ENCODE assay signal across 12 cellular contexts in the genomic region with DNA sequence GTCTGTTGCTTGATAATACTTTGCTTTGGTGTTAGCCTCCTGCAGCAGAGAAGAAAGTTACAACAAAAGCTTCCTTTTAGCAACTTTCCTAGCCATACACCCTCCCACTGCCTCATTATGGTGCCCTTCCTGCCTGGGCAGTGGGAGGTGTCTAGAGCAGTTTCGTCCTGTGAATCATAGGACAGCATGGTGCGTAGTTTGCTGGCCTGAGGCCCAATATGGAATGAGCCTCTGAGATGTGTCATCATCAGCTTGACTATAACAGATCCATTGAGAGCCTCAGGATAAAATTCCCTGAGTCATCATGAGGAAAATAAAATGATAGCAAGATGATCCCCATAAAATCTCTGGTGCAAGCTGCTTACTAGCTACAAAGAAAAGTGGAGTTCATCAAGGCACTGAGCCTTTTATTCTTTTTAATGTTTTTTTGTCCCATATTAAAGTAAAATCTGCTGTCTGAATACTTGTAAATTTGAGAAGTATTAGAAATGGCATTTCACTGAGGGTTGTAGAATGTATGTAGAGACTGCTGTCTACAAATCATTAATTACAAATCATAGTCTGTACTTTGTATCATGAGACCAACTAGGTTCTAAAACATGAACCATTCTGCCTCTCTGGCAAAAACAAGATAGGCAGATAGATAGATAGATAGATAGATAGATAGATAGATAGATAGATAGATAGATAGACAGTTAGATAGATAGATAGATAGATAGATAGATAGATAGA.
DNase-seq lines count a peak whose midpoint lies in the region; ATAC-seq, FAIRE-seq and TF ChIP-seq lines count a peak whose summit lies in the region.
"Had no signal": no experiment of that assay in that cellular context is flagged by ENCODE, and none has a peak within 500 bp of the region (broad histone marks: within the 10 kb centered on the region; RNA-seq: fewer than 3 reads in every experiment).

No MANE protein-coding gene starts in this region.

- H3K27ac ChIP-seq in mammary epithelial cell (ENCODE audit: insufficient read depth, low read depth, low read length), result peak overlapping the region; percentile 78
- H3K27ac ChIP-seq: KMS-11 had no signal

- H3K9me3 Mint-ChIP-seq in mesothelial cell of epicardium, result peaks cover 18% of the 10 kb centered on the region
- H3K9me3 Mint-ChIP-seq in stimulated activated naive B cell treated with anti-CD40 and anti-IgM and Interleukin-4, amounts not matched to agents 10 μg/mL and 1 μg/mL and 100 μg/mL, for 72 hours, result no peaks in the 10 kb centered on the region

- H2AFZ ChIP-seq in mammary epithelial cell (ENCODE audit: low read depth, low read length), result peak overlapping the region; percentile 57

- H3K27me3 Mint-ChIP-seq in mesothelial cell of epicardium (ENCODE audit: low read depth), result no peaks in the 10 kb centered on the region
- no peaks in the 10 kb centered on the region for H3K27me3 Mint-ChIP-seq in stimulated activated naive B cell treated with anti-CD40 and anti-IgM and Interleukin-4, amounts not matched to agents 10 μg/mL and 1 μg/mL and 100 μg/mL, for 72 hours
- H3K27me3 Mint-ChIP-seq: central memory CD8-positive, alpha-beta T cell had no signal

- peak overlapping the region; percentile 26 for H3K4me2 ChIP-seq in mammary epithelial cell (ENCODE audit: insufficient read depth, low read depth, low read length)
- H3K4me2 ChIP-seq: KMS-11 had no signal

- no peaks in the 10 kb centered on the region for H3K27me3 ChIP-seq in mammary epithelial cell (ENCODE audit: insufficient read depth, low read length)

- H3K36me3 ChIP-seq in mammary epithelial cell (ENCODE audit: insufficient read depth, low read length), result no peaks in the 10 kb centered on the region

- no peak overlapping the region for H3K4me3 Mint-ChIP-seq in mesothelial cell of epicardium
- H3K4me3 Mint-ChIP-seq in stimulated activated naive B cell treated with anti-CD40 and anti-IgM and Interleukin-4, amounts not matched to agents 10 μg/mL and 1 μg/mL and 100 μg/mL, for 72 hours, result no peak overlapping the region
- H3K4me3 Mint-ChIP-seq: central memory CD8-positive, alpha-beta T cell had no signal

- no peak for ATAC-seq in stimulated activated naive B cell treated with anti-CD40 and anti-IgM and Interleukin-4, amounts not matched to agents 10 μg/mL and 1 μg/mL and 100 μg/mL, for 72 hours (replicated peaks)

- H4K20me1 ChIP-seq in mammary epithelial cell (ENCODE audit: insufficient read depth, low read length), result no peaks in the 10 kb centered on the region

- H3K9me3 ChIP-seq in mammary epithelial cell (replicated peaks; ENCODE audit: insufficient read depth, low read length), result no peaks in the 10 kb centered on the region

- H3K9ac ChIP-seq in mammary epithelial cell (ENCODE audit: insufficient read depth, low read length), result no peak overlapping the region
- H3K9ac ChIP-seq: KMS-11 had no signal

- H3K36me3 Mint-ChIP-seq in mesothelial cell of epicardium, result peaks cover 7% of the 10 kb centered on the region
- peaks cover 0 to 2% of the 10 kb centered on the region in 2 donors for H3K36me3 Mint-ChIP-seq in stimulated activated naive B cell treated with anti-CD40 and anti-IgM and Interleukin-4, amounts not matched to agents 10 μg/mL and 1 μg/mL and 100 μg/mL, for 72 hours

- dilution Hi-C loops in mammary epithelial cell (cut with HindIII; ENCODE audit: low sequenced_read_pairs), result no loop called here

- H3K79me2 ChIP-seq in mammary epithelial cell (ENCODE audit: insufficient read depth, low read length), result no peaks in the 10 kb centered on the region

- H3K4me3 ChIP-seq in AG10803 (ENCODE audit: low read length) (no peak overlapping the region), mammary epithelial cell (replicated peaks in 1 of 3; ENCODE audit: insufficient read depth in 1 of 3, low read depth in 2 of 3, low read length in 3 of 3) (no peak overlapping the region)

- CTCF ChIA-PET in mammary epithelial cell (lab: Charles Lee; ENCODE audit: low non-redundant PET), result no interaction called here

- intact Hi-C loops in mammary epithelial cell (cut with micrococcal nuclease), result no loop called here

- 0% methylated on average over 2 of the region's 2 CpGs for WGBS in mammary epithelial cell (ENCODE audit: low coverage, missing lambda C conversion rate)

- BruUV-seq in mammary epithelial cell (replicated peaks; lab: Mats Ljungman, UMichigan), result no TSS peak

- TF ChIP-seq CTCF in AG10803 (conservative IDR thresholded peaks at IDR 0.05; ENCODE audit: low read length) (no peak), mammary epithelial cell (conservative IDR thresholded peaks at IDR 0.05 in 1 of 2, IDR thresholded peaks at IDR 0.05 in 1 of 2; ENCODE audit: extremely low read depth in 1 of 2, insufficient read depth in 1 of 2, low read depth in 1 of 2, low read length in 2 of 2) (no peak), mesothelial cell of epicardium (IDR thresholded peaks at IDR 0.05; ENCODE audit: unreplicated experiment) (no peak)

- H3K4me1 Mint-ChIP-seq in mesothelial cell of epicardium, result peaks cover 8% of the 10 kb centered on the region
- no peaks in the 10 kb centered on the region for H3K4me1 Mint-ChIP-seq in stimulated activated naive B cell treated with anti-CD40 and anti-IgM and Interleukin-4, amounts not matched to agents 10 μg/mL and 1 μg/mL and 100 μg/mL, for 72 hours
- H3K4me1 Mint-ChIP-seq: central memory CD8-positive, alpha-beta T cell had no signal

- in situ Hi-C loops in mammary epithelial cell (cut with MboI; ENCODE audit: low sequenced_read_pairs in 2 of 2), result no loop called here

- peak; percentile 83 for DNase-seq in AG10803 (ENCODE audit: low read depth)
- DNase-seq in LoVo (ENCODE audit: low spot score), result peak; percentile 30
- peak; percentile 97 for DNase-seq in mammary epithelial cell
- DNase-seq in mesothelial cell of epicardium (ENCODE audit: low spot score in 2 of 2, unreplicated experiment in 2 of 2), result no peak
- no peak for DNase-seq in UCSD-AML1 (lab: John Stamatoyannopoulos, UW; ENCODE audit: unreplicated experiment)
- DNase-seq in effector CD4-positive, alpha-beta T cell, result no peak
- DNase-seq in GM19239 (ENCODE audit: insufficient read length, low spot score), result no peak
- DNase-seq in stimulated activated naive B cell treated with anti-CD40 and anti-IgM and Interleukin-4, amounts not matched to agents 10 μg/mL and 1 μg/mL and 100 μg/mL, for 72 hours, result no peak
- DNase-seq: DMS79 had no signal

- peak overlapping the region; percentile 11 for H3K27ac Mint-ChIP-seq in mesothelial cell of epicardium
- H3K27ac Mint-ChIP-seq in stimulated activated naive B cell treated with anti-CD40 and anti-IgM and Interleukin-4, amounts not matched to agents 10 μg/mL and 1 μg/mL and 100 μg/mL, for 72 hours, result no peak overlapping the region

- FAIRE-seq in GM19239 (lab: Jason Lieb, UNC), result no peak
- FAIRE-seq: TTC549 had no signal

- peaks cover 8% of the 10 kb centered on the region for H3K4me1 ChIP-seq in mammary epithelial cell (ENCODE audit: insufficient read depth, low read length)

Comparison
In these comparisons a context has a peak if more than half of its experiments do, and no peak if none do; other contexts are left out.
1. DNase-seq: peak in AG10803 (single experiment), LoVo (single experiment) and mammary epithelial cell (single experiment); none in mesothelial cell of epicardium (0 of 2), UCSD-AML1 (single experiment), effector CD4-positive, alpha-beta T cell (single experiment), GM19239 (single experiment) and stimulated activated naive B cell treated with anti-CD40 and anti-IgM and Interleukin-4, amounts not matched to agents 10 μg/mL and 1 μg/mL and 100 μg/mL, for 72 hours (single experiment).